Comparison of ENCODE assay signal across 16 cellular contexts in the genomic region with DNA sequence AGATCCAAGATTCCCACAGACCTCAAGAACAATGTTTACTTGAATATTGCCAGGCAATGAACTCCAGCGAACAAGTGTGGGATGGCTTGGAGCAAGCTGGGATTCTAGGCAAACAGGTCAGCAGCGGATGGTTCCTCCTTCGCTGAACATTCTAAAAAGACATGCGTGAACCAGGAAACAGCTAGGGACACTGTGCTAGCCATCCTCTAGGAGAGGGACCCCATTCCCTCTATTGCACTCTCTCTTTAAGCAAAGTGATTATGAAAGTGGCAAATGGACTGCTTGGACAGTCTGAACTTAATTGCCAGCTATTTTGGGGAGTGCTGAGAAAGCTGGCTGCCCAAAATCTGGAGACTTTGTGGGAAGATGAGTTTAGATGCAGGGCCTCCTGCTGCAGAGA. TPM values are rescaled to one million over a fixed set of nuclear protein-coding genes. Genes with fewer than 3 reads are reported as not detected.
DNase-seq lines count a peak whose midpoint lies in the region; ATAC-seq and TF ChIP-seq lines count a peak whose summit lies in the region.
"Had no signal": no experiment of that assay in that cellular context is flagged by ENCODE, and none has a peak within 500 bp of the region (broad histone marks: within the 10 kb centered on the region; RNA-seq: fewer than 3 reads in every experiment).

No MANE protein-coding gene starts in this region.

- BruUV-seq in PC-3 (replicated peaks; lab: Mats Ljungman, UMichigan): no TSS peak

- H3K9ac ChIP-seq in PC-3 (ENCODE audit: low read length) (no peak overlapping the region), endodermal cell (ENCODE audit: extremely low read depth, low read length, poor library complexity, severe bottlenecking) (no peak overlapping the region)
- H3K9ac ChIP-seq: GM23248 had no signal

- H3K9me2 ChIP-seq in PC-3 (replicated peaks; ENCODE audit: low read length): no peaks in the 10 kb centered on the region

- ATAC-seq in PC-3 (0 out of 2 replicates have a peak, but pooled peaks have one; percentile 9), GM21619 (IDR thresholded peaks at IDR 0.05; ENCODE audit: unreplicated experiment) (no peak), Right ventricle myocardium superior (ENCODE audit: poor library complexity) (no peak)
- ATAC-seq: A549 had no signal

- H3K79me2 ChIP-seq in PC-3 (ENCODE audit: low read length): no peaks in the 10 kb centered on the region

- H2AFZ ChIP-seq in PC-3 (ENCODE audit: low read length): no peak overlapping the region
- H2AFZ ChIP-seq: GM23248 had no signal

- H3K4me1 ChIP-seq in PC-3 (ENCODE audit: insufficient read depth, low read length) (peaks cover 8% of the 10 kb centered on the region; the same call in 1 of the 2 replicates), endodermal cell (ENCODE audit: control insufficient read depth, insufficient read depth, low read length) (no peaks in the 10 kb centered on the region)
- H3K4me1 ChIP-seq: A549, BE2C had no signal

- intact Hi-C loops in PC-3 (cut with micrococcal nuclease) (no loop called here), Right ventricle myocardium superior (cut with DNase I) (no loop called here)

- H3F3A ChIP-seq in PC-3 (ENCODE audit: low read length, unreplicated experiment): no peaks in the 10 kb centered on the region

- no peaks in the 10 kb centered on the region for H3K27me3 ChIP-seq in PC-3 (ENCODE audit: low read length)
- H3K27me3 ChIP-seq in endodermal cell (ENCODE audit: control insufficient read depth, insufficient read depth, low read length, poor library complexity, severe bottlenecking): no peaks in the 10 kb centered on the region
- H3K27me3 ChIP-seq: BE2C had no signal

- H3K9me3 ChIP-seq in PC-3 (ENCODE audit: low read length) (no peaks in the 10 kb centered on the region), endodermal cell (ENCODE audit: control insufficient read depth, low read length) (no peaks in the 10 kb centered on the region)
- H3K9me3 ChIP-seq: A549, BE2C had no signal

- no peak for DNase-seq in PC-3
- peak; percentile 13 for DNase-seq in dedifferentiated amniotic fluid mesenchymal stem cell (ENCODE audit: extremely low spot score)
- peak; percentile 45 for DNase-seq in fibroblast of peridontal ligament (ENCODE audit: extremely low read depth)
- DNase-seq in endodermal cell: no peak
- DNase-seq in anterior cingulate cortex (lab: John Stamatoyannopoulos, UW): no peak
- no peak for DNase-seq in Right ventricle myocardium superior
- DNase-seq: BE2C; CD4-positive, alpha-beta memory T cell; DMS79; H7 had no signal

- CTCF ChIA-PET in PC-3 (lab: Charles Lee): no interaction called here

- no peaks in the 10 kb centered on the region for H3K27me3 Mint-ChIP-seq in endodermal cell (ENCODE audit: insufficient read depth)

- H3K27ac ChIP-seq in PC-3 (ENCODE audit: low read length) (no peak overlapping the region), endodermal cell (ENCODE audit: low read depth, low read length) (no peak overlapping the region)
- H3K27ac ChIP-seq: A549, C4-2B, GM23248, HL-60 had no signal

- WGBS in endodermal cell (ENCODE audit: insufficient coverage in 1 of 2, insufficient read length in 1 of 2), 2 experiments: 90 to 94% methylated on average over 4 of the region's 4 CpGs

- no peak for TF ChIP-seq CTCF in PC-3 (conservative IDR thresholded peaks at IDR 0.05; ENCODE audit: low read depth, low read length)
- no peak for TF ChIP-seq CTCF in endodermal cell (conservative IDR thresholded peaks at IDR 0.05)

- no peaks in the 10 kb centered on the region for H3K4me1 Mint-ChIP-seq in endodermal cell

- H3K4me3 ChIP-seq in PC-3 (ENCODE audit: low read length) (no peak overlapping the region), endodermal cell (ENCODE audit: low read length) (no peak overlapping the region)
- H3K4me3 ChIP-seq: A549, GM23248 had no signal

- H3K4me2 ChIP-seq in PC-3 (ENCODE audit: low read length): no peak overlapping the region
- H3K4me2 ChIP-seq: A549 had no signal

- no peaks in the 10 kb centered on the region for H4K20me1 ChIP-seq in PC-3 (ENCODE audit: low read length)

- H3K36me3 Mint-ChIP-seq in endodermal cell (ENCODE audit: low read depth): no peaks in the 10 kb centered on the region
- H3K36me3 Mint-ChIP-seq: CD4-positive, alpha-beta memory T cell; IgD-negative memory B cell had no signal

- POLR2A ChIA-PET in PC-3 (lab: Charles Lee; ENCODE audit: unreplicated experiment): no interaction called here

- H3K36me3 ChIP-seq in PC-3 (ENCODE audit: low read depth, low read length) (no peaks in the 10 kb centered on the region), endodermal cell (ENCODE audit: control insufficient read depth, insufficient read depth, low read length) (no peaks in the 10 kb centered on the region)
- H3K36me3 ChIP-seq: BE2C had no signal

- H3K9me3 Mint-ChIP-seq in endodermal cell: no peaks in the 10 kb centered on the region
- H3K9me3 Mint-ChIP-seq: IgD-negative memory B cell had no signal

- H3K4me3 Mint-ChIP-seq in endodermal cell: no peak overlapping the region
- H3K4me3 Mint-ChIP-seq: CD4-positive, alpha-beta memory T cell; IgD-negative memory B cell had no signal

- H3K27ac Mint-ChIP-seq in endodermal cell: no peak overlapping the region
- H3K27ac Mint-ChIP-seq: CD4-positive, alpha-beta memory T cell; IgD-negative memory B cell had no signal

RNA-seq across cellular contexts. Expression of gene TEC, which starts 29.9 kb away (rescaled TPM):
- total RNA-seq in PC-3 (2014; rRNA removed): 3.9 and 10.4 TPM in 2 replicates
- total RNA-seq in endodermal cell: 1 to 10 TPM; 3.8 to 5.4 TPM
- 0.78 TPM for polyA plus RNA-seq in endodermal cell (2013, experiment 1 of 2)
- polyA plus RNA-seq in endodermal cell (2013, experiment 2 of 2): 0.91 TPM
- 1.7 TPM for total RNA-seq in Right ventricle myocardium superior
- total RNA-seq: GM23248 had no signal
- polyA plus RNA-seq: GM23248 had no signal

RNA-seq across cellular contexts. Expression of gene SLAIN2, which starts 41.8 kb away (rescaled TPM):
- total RNA-seq in PC-3 (2014; rRNA removed): 12.5 and 17.6 TPM in 2 replicates
- total RNA-seq in endodermal cell: 10 to 100 TPM; 42.1 to 49.8 TPM
- polyA plus RNA-seq in endodermal cell (2013, experiment 1 of 2): 40.0 TPM
- 40.0 TPM for polyA plus RNA-seq in endodermal cell (2013, experiment 2 of 2)
- 110 TPM for total RNA-seq in Right ventricle myocardium superior

Comparison
In these comparisons a context has a peak if more than half of its experiments do, and no peak if none do; other contexts are left out.
1. DNase-seq: peak in dedifferentiated amniotic fluid mesenchymal stem cell (single experiment) and fibroblast of peridontal ligament (single experiment); none in PC-3 (single experiment), endodermal cell (single experiment), anterior cingulate cortex (0 of 58) and Right ventricle myocardium superior (single experiment).